1 cellular context compared by ENCODE assay signal in the genomic region with DNA sequence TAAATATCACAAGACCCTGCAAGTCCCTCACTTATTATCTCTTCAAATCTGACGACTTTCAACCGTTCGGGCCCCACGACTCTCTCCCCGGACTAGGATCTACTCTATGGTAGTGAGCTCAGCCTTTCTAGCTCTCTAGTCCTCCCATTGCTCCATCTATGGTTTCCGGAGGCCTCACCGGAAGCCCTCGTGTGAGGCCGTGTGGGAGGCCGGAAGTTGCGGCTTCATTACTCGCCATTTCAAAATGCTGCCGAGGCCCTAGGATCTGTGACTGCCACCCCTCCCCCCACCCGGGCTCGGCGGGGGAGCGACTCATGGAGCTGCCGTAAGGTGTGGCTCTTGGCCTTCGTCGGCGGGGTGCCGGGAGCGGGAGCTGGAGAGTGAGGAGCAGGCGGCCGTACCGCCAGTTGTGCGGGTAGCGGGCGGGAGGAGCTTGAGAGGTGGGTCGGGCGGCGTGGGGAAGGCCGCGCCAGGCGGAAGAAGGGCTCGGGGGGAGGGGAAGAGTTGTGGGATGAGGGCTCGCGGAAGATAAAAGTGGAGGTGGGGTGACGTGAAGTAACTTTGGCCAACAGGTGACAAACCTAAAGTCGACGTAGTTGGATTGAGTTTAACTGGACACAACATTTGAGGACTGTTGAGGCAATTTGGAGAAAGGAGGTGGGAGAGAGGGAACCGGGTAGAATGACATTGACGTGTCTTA.
TF ChIP-seq lines count a peak whose summit lies in the region.

A gene with protein sequence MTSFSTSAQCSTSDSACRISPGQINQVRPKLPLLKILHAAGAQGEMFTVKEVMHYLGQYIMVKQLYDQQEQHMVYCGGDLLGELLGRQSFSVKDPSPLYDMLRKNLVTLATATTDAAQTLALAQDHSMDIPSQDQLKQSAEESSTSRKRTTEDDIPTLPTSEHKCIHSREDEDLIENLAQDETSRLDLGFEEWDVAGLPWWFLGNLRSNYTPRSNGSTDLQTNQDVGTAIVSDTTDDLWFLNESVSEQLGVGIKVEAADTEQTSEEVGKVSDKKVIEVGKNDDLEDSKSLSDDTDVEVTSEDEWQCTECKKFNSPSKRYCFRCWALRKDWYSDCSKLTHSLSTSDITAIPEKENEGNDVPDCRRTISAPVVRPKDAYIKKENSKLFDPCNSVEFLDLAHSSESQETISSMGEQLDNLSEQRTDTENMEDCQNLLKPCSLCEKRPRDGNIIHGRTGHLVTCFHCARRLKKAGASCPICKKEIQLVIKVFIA (plus strand): TSS at position 227 of the 700 bp plus-strand sequence. CDS start 9,113 bp downstream, outside the sequence.

TF ChIP-seq in HEK293, 187 proteins besides CTCF, POLR2A, EP300 and RAD21 (continued from another document and continues in another):
- TF ChIP-seq, protein P1, sequence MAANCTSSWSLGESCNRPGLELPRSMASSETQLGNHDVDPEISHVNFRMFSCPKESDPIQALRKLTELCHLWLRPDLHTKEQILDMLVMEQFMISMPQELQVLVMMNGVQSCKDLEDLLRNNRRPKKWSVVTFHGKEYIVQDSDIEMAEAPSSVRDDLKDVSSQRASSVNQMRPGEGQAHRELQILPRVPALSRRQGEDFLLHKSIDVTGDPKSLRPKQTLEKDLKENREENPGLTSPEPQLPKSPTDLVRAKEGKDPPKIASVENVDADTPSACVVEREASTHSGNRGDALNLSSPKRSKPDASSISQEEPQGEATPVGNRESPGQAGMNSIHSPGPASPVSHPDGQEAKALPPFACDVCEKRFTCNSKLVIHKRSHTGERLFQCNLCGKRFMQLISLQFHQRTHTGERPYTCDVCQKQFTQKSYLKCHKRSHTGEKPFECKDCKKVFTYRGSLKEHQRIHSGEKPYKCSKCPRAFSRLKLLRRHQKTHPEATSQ (tag by site-specific recombination; IDR thresholded peaks at IDR 0.05): peak; percentile 92
- TF ChIP-seq ZNF19 (tag by site-specific recombination; IDR thresholded peaks at IDR 0.05; ENCODE audit: low read depth) (no peak), ZNF830 (tag by site-specific recombination; IDR thresholded peaks at IDR 0.05; ENCODE audit: low read depth) (no peak), SCRT1 (tag by site-specific recombination; IDR thresholded peaks at IDR 0.05; ENCODE audit: borderline replicate concordance) (peak; percentile 91), ZNF350 (tag by site-specific recombination; IDR thresholded peaks at IDR 0.05) (no peak), ZNF837 (tag by site-specific recombination; IDR thresholded peaks at IDR 0.05) (no peak), ZBTB48 (tag by site-specific recombination; IDR thresholded peaks at IDR 0.05) (peak; percentile 45), ZNF174 (tag by site-specific recombination; IDR thresholded peaks at IDR 0.05) (no peak), HOXA7 (CRISPR knock-in tag; IDR thresholded peaks at IDR 0.05; ENCODE audit: borderline replicate concordance) (no peak), ZNF37A (tag by site-specific recombination; IDR thresholded peaks at IDR 0.05) (no peak), YY1 (tag by site-specific recombination; IDR thresholded peaks at IDR 0.05) (peak; percentile 93), ZNF707 (tag by site-specific recombination; IDR thresholded peaks at IDR 0.05) (no peak; the same call in 1 of the 2 replicates), ZSCAN16 (tag by site-specific recombination; IDR thresholded peaks at IDR 0.05) (peak; percentile 81; the same call in 1 of the 2 replicates), ZNF140 (tag by site-specific recombination; IDR thresholded peaks at IDR 0.05) (no peak; the same call in 1 of the 2 replicates), ZNF792 (tag by site-specific recombination; IDR thresholded peaks at IDR 0.05) (peak; percentile 84; the same call in 1 of the 2 replicates), ZNF266 (tag by site-specific recombination; IDR thresholded peaks at IDR 0.05; ENCODE audit: low read depth) (no peak), KLF10 (tag by site-specific recombination; IDR thresholded peaks at IDR 0.05) (peak; percentile 52), ZNF341 (tag by site-specific recombination; IDR thresholded peaks at IDR 0.05; ENCODE audit: low read depth) (peak; percentile 88), WT1 (tag by site-specific recombination; IDR thresholded peaks at IDR 0.05) (no peak; the same call in none of the 2 replicates), ZBTB7A (tag by site-specific recombination; IDR thresholded peaks at IDR 0.05; ENCODE audit: low read depth) (peak; percentile 62; the same call in 1 of the 2 replicates), ZNF776 (tag by site-specific recombination; IDR thresholded peaks at IDR 0.05; ENCODE audit: borderline replicate concordance) (no peak), ZNF10 (tag by site-specific recombination; IDR thresholded peaks at IDR 0.05) (peak; percentile 69), ZNF16 (tag by site-specific recombination; IDR thresholded peaks at IDR 0.05; ENCODE audit: low read depth) (no peak), ZNF169 (tag by site-specific recombination; IDR thresholded peaks at IDR 0.05) (no peak), ZNF623 (tag by site-specific recombination; IDR thresholded peaks at IDR 0.05) (peak; percentile 26; the same call in 1 of the 2 replicates), ZNF558 (tag by site-specific recombination; IDR thresholded peaks at IDR 0.05) (0 out of 2 replicates have a peak, but pooled peaks have one; percentile 30), ZBTB17 (tag by site-specific recombination; IDR thresholded peaks at IDR 0.05) (peak; percentile 92), ZNF76 (tag by site-specific recombination; IDR thresholded peaks at IDR 0.05; ENCODE audit: borderline replicate concordance, low read depth) (peak; percentile 78), ZNF658 (tag by site-specific recombination; IDR thresholded peaks at IDR 0.05) (no peak), ZFP3 (tag by site-specific recombination; IDR thresholded peaks at IDR 0.05; ENCODE audit: low read depth) (no peak), ZNF157 (tag by site-specific recombination; IDR thresholded peaks at IDR 0.05) (no peak), ZNF621 (tag by site-specific recombination; IDR thresholded peaks at IDR 0.05) (no peak), ZNF660 (tag by site-specific recombination; IDR thresholded peaks at IDR 0.05) (peak; percentile 88; the same call in 1 of the 2 replicates), YY2 (tag by site-specific recombination; IDR thresholded peaks at IDR 0.05) (peak; percentile 70), MZF1 (tag by site-specific recombination; IDR thresholded peaks at IDR 0.05; ENCODE audit: borderline replicate concordance) (no peak; the same call in 1 of the 2 replicates), GLIS2 (tag by site-specific recombination; IDR thresholded peaks at IDR 0.05) (peak; percentile 100), ZNF366 (tag by site-specific recombination; conservative IDR thresholded peaks at IDR 0.05) (peak; percentile 90), ZNF239 (tag by site-specific recombination; IDR thresholded peaks at IDR 0.05) (peak; percentile 36; the same call in 1 of the 2 replicates), ZEB2 (tag by site-specific recombination; IDR thresholded peaks at IDR 0.05) (peak; percentile 94), EGR2 (tag by site-specific recombination; IDR thresholded peaks at IDR 0.05; ENCODE audit: low read depth) (peak; percentile 95), ZNF768 (tag by site-specific recombination; IDR thresholded peaks at IDR 0.05) (no peak; the same call in 1 of the 2 replicates), ZNF791 (tag by site-specific recombination; IDR thresholded peaks at IDR 0.05) (no peak), ZNF121 (tag by site-specific recombination; IDR thresholded peaks at IDR 0.05) (peak; percentile 62; the same call in 1 of the 2 replicates), ZNF23 (tag by site-specific recombination; IDR thresholded peaks at IDR 0.05; ENCODE audit: borderline replicate concordance) (no peak), GLIS1 (tag by site-specific recombination; IDR thresholded peaks at IDR 0.05) (peak; percentile 98), ZNF114 (tag by site-specific recombination; IDR thresholded peaks at IDR 0.05) (no peak), ZNF335 (tag by site-specific recombination; conservative IDR thresholded peaks at IDR 0.05) (peak; percentile 99)
- TF ChIP-seq, protein P2, sequence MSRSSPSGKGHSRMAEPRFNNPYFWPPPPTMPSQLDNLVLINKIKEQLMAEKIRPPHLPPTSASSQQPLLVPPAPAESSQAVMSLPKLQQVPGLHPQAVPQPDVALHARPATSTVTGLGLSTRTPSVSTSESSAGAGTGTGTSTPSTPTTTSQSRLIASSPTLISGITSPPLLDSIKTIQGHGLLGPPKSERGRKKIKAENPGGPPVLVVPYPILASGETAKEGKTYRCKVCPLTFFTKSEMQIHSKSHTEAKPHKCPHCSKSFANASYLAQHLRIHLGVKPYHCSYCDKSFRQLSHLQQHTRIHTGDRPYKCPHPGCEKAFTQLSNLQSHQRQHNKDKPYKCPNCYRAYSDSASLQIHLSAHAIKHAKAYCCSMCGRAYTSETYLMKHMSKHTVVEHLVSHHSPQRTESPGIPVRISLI (tag by site-specific recombination; IDR thresholded peaks at IDR 0.05): no peak
- TF ChIP-seq, protein P3, sequence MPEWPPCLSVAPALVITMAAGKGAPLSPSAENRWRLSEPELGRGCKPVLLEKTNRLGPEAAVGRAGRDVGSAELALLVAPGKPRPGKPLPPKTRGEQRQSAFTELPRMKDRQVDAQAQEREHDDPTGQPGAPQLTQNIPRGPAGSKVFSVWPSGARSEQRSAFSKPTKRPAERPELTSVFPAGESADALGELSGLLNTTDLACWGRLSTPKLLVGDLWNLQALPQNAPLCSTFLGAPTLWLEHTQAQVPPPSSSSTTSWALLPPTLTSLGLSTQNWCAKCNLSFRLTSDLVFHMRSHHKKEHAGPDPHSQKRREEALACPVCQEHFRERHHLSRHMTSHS (tag by site-specific recombination; IDR thresholded peaks at IDR 0.05): no peak
- TF ChIP-seq, protein P4, sequence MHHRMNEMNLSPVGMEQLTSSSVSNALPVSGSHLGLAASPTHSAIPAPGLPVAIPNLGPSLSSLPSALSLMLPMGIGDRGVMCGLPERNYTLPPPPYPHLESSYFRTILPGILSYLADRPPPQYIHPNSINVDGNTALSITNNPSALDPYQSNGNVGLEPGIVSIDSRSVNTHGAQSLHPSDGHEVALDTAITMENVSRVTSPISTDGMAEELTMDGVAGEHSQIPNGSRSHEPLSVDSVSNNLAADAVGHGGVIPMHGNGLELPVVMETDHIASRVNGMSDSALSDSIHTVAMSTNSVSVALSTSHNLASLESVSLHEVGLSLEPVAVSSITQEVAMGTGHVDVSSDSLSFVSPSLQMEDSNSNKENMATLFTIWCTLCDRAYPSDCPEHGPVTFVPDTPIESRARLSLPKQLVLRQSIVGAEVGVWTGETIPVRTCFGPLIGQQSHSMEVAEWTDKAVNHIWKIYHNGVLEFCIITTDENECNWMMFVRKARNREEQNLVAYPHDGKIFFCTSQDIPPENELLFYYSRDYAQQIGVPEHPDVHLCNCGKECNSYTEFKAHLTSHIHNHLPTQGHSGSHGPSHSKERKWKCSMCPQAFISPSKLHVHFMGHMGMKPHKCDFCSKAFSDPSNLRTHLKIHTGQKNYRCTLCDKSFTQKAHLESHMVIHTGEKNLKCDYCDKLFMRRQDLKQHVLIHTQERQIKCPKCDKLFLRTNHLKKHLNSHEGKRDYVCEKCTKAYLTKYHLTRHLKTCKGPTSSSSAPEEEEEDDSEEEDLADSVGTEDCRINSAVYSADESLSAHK (tag by site-specific recombination; IDR thresholded peaks at IDR 0.05): 0 out of 2 replicates have a peak, but pooled peaks have one; percentile 12
- TF ChIP-seq, protein P5, sequence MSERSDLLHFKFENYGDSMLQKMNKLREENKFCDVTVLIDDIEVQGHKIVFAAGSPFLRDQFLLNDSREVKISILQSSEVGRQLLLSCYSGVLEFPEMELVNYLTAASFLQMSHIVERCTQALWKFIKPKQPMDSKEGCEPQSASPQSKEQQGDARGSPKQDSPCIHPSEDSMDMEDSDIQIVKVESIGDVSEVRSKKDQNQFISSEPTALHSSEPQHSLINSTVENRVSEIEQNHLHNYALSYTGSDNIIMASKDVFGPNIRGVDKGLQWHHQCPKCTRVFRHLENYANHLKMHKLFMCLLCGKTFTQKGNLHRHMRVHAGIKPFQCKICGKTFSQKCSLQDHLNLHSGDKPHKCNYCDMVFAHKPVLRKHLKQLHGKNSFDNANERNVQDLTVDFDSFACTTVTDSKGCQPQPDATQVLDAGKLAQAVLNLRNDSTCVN (tag by site-specific recombination; optimal IDR thresholded peaks at IDR 0.05): peak; percentile 56
- TF ChIP-seq, protein P6, sequence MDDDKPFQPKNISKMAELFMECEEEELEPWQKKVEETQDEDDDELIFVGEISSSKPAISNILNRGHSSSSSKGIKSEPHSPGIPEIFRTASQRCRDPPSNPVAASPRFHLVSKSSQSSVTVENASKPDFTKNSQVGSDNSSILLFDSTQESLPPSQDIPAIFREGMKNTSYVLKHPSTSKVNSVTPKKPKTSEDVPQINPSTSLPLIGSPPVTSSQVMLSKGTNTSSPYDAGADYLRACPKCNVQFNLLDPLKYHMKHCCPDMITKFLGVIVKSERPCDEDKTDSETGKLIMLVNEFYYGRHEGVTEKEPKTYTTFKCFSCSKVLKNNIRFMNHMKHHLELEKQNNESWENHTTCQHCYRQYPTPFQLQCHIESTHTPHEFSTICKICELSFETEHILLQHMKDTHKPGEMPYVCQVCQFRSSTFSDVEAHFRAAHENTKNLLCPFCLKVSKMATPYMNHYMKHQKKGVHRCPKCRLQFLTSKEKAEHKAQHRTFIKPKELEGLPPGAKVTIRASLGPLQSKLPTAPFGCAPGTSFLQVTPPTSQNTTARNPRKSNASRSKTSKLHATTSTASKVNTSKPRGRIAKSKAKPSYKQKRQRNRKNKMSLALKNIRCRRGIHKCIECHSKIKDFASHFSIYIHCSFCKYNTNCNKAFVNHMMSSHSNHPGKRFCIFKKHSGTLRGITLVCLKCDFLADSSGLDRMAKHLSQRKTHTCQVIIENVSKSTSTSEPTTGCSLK (tag by site-specific recombination; IDR thresholded peaks at IDR 0.05): no peak
- TF ChIP-seq, protein P7, sequence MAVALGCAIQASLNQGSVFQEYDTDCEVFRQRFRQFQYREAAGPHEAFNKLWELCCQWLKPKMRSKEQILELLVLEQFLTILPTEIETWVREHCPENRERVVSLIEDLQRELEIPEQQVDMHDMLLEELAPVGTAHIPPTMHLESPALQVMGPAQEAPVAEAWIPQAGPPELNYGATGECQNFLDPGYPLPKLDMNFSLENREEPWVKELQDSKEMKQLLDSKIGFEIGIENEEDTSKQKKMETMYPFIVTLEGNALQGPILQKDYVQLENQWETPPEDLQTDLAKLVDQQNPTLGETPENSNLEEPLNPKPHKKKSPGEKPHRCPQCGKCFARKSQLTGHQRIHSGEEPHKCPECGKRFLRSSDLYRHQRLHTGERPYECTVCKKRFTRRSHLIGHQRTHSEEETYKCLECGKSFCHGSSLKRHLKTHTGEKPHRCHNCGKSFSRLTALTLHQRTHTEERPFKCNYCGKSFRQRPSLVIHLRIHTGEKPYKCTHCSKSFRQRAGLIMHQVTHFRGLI (tag by site-specific recombination; IDR thresholded peaks at IDR 0.05): peak; percentile 89
